ENCODE assay signal across 21 cellular contexts in the genomic region with DNA sequence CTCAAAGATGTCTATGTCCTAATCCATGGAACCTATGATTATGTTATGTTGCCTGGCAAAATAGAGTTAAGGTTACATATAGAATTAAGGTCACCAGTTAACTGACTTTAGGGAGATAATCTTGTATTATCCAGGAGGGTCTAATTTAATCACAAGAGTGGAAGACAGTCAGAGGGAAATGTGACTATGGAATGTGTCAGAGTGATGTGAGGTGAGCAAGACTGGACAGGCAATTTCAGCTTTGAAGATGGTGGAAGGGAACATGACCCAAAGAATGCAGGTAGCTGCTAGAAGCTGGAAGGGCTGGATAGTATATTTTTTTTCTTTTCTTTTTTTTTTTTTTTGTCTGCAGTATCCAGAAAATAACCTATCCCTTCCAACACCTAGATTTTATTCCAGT.
"Had no signal": no experiment of that assay in that cellular context is flagged by ENCODE, and none has a peak within 500 bp of the region (broad histone marks: within the 10 kb centered on the region; RNA-seq: fewer than 3 reads in every experiment).

No MANE protein-coding gene starts in this region.

- H3K4me3 ChIP-seq: coronary artery, dorsolateral prefrontal cortex, esophagus muscularis mucosa, gastrocnemius medialis, heart right ventricle, left lung, lower lobe of right lung had no signal

- H3K4me1 Mint-ChIP-seq: memory B cell; mesothelial cell of epicardium; naive thymus-derived CD4-positive, alpha-beta T cell had no signal

- H3K9me3 Mint-ChIP-seq: mesothelial cell of epicardium had no signal

- ATAC-seq: gastrocnemius medialis; heart right ventricle; left cardiac atrium; left lung; left ventricle myocardium superior; lower lobe of right lung; naive thymus-derived CD4-positive, alpha-beta T cell had no signal

- H3K27me3 Mint-ChIP-seq: memory B cell; naive thymus-derived CD4-positive, alpha-beta T cell had no signal

- H3K4me1 ChIP-seq: esophagus muscularis mucosa, gastrocnemius medialis, heart right ventricle, left lung, lower lobe of right lung had no signal

- H3K27me3 ChIP-seq: dorsolateral prefrontal cortex, esophagus muscularis mucosa, gastrocnemius medialis, heart right ventricle, left lung had no signal

- H3K36me3 Mint-ChIP-seq: memory B cell; mesothelial cell of epicardium; naive thymus-derived CD4-positive, alpha-beta T cell had no signal

- H3K9me3 ChIP-seq: esophagus muscularis mucosa, gastrocnemius medialis, heart right ventricle, lower lobe of right lung had no signal

- DNase-seq: dermis blood vessel endothelial cell; dorsolateral prefrontal cortex; effector CD4-positive, alpha-beta T cell; effector memory CD4-positive, alpha-beta T cell; erythroblast; foreskin melanocyte; gastrocnemius medialis; glutamatergic neuron; head of caudate nucleus; heart right ventricle; hippocampal formation; left cardiac atrium; left lung; left ventricle myocardium superior; lower lobe of right lung; naive thymus-derived CD4-positive, alpha-beta T cell had no signal

- H3K4me3 Mint-ChIP-seq: memory B cell; mesothelial cell of epicardium; naive thymus-derived CD4-positive, alpha-beta T cell had no signal

- H3K27ac ChIP-seq: coronary artery, dorsolateral prefrontal cortex, epithelial cell of prostate, esophagus muscularis mucosa, gastrocnemius medialis, heart right ventricle, left lung, lower lobe of right lung had no signal

- H3K36me3 ChIP-seq: esophagus muscularis mucosa, gastrocnemius medialis, heart right ventricle, left lung, lower lobe of right lung had no signal

- H3K27ac Mint-ChIP-seq: memory B cell; mesothelial cell of epicardium; naive thymus-derived CD4-positive, alpha-beta T cell had no signal
